Comparison of ENCODE assay signal across 1 cellular context in genomic region chr19:10295305-10295846, GRCh38.
A peak's percentile ranks its signal among the peaks of the same experiment; 100 is the strongest.
TF ChIP-seq lines count a peak whose summit lies in the region.

No MANE protein-coding gene starts in this region.

TF ChIP-seq in K562, 482 proteins besides CTCF, POLR2A, EP300 and RAD21:
- TF ChIP-seq ZBTB33 (CRISPR knock-in tag; IDR thresholded peaks at IDR 0.05) (peak; percentile 100), AFF1 (IDR thresholded peaks at IDR 0.05; ENCODE audit: low read depth in 1 of 2, partially characterized antibody in 2 of 2) (no peak), GATA2 (CRISPR knock-in tag; IDR thresholded peaks at IDR 0.05) (no peak), FOXJ3 (CRISPR knock-in tag; IDR thresholded peaks at IDR 0.05) (no peak), THAP12 (CRISPR knock-in tag; IDR thresholded peaks at IDR 0.05) (peak; percentile 22; the same call in 1 of the 2 replicates), FIP1L1 (IDR thresholded peaks at IDR 0.05; ENCODE audit: low read depth, low read length, poor library complexity, severe bottlenecking) (peak; percentile 61), TCF7 (IDR thresholded peaks at IDR 0.05; ENCODE audit: borderline replicate concordance) (no peak), ARID3A (IDR thresholded peaks at IDR 0.05; ENCODE audit: borderline replicate concordance, low read depth, low read length) (no peak), NFIC (IDR thresholded peaks at IDR 0.05) (peak; percentile 40; the same call in 1 of the 2 replicates), RBFOX2 (IDR thresholded peaks at IDR 0.05; ENCODE audit: low read depth, low read length) (peak; percentile 61), ZC3H4 (CRISPR knock-in tag; IDR thresholded peaks at IDR 0.05; ENCODE audit: borderline replicate concordance) (no peak), RBM22 (IDR thresholded peaks at IDR 0.05; ENCODE audit: low read depth, low read length, poor library complexity, severe bottlenecking) (peak; percentile 67), POLR2G (IDR thresholded peaks at IDR 0.05; ENCODE audit: low read depth, low read length) (peak; percentile 72)
- TF ChIP-seq, protein P1, sequence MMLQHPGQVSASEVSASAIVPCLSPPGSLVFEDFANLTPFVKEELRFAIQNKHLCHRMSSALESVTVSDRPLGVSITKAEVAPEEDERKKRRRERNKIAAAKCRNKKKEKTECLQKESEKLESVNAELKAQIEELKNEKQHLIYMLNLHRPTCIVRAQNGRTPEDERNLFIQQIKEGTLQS (IDR thresholded peaks at IDR 0.05), result 0 out of 2 replicates have a peak, but pooled peaks have one; percentile 22
- TF ChIP-seq, protein P1 (CRISPR knock-in tag; conservative IDR thresholded peaks at IDR 0.05), result no peak
